In the genomic region with DNA sequence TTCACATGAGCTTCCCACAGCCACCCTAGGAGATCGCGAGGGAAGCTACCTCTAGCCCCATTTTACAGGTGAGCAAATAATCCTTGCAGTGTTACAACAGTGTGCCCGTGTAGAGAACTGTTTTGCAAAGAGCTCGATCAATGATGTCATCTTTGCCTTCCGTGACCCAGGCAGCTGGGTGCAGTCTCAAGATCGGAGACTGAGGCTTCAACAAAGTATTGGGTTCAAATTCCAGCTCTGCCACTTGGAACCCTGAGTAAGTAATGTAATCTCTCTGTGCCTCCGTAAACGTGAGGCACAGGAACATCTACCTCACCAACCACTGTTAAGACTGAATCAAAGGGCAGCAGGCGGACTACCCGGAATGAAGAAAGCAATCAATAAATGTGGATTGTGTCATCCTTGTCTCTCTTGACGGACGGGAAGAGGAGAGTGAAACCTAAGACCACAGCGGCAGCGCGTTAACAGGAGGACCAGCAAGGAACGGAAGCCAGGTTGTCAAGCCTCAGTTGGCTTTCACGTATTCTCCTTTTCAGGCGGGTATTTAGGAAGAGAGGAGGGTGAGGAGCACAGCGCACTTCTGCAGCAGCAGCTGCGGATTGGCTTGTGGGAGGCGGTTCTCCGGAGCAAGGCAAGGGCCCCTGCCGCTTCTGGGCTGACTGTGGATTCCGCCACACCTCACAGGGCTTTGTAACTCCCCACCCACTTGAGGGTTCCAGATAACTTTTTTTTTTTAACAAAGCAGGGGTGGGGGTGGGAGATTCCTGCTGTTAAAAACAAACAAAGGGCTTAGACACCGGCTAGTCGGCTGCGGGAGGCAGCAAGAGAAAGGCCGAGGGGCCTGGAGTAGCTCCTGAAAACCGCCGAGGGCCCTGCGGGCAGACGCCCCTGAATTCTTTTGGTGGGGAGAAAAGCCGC, we compare ENCODE assay signal across 1 cellular context.
A peak's percentile ranks its signal among the peaks of the same experiment; 100 is the strongest.
TF ChIP-seq lines count a peak whose summit lies in the region.

No MANE protein-coding gene starts in this region.

TF ChIP-seq in K562, 482 proteins besides CTCF, POLR2A, EP300 and RAD21 (continued from another document and continues in another):
- TF ChIP-seq, protein P1, sequence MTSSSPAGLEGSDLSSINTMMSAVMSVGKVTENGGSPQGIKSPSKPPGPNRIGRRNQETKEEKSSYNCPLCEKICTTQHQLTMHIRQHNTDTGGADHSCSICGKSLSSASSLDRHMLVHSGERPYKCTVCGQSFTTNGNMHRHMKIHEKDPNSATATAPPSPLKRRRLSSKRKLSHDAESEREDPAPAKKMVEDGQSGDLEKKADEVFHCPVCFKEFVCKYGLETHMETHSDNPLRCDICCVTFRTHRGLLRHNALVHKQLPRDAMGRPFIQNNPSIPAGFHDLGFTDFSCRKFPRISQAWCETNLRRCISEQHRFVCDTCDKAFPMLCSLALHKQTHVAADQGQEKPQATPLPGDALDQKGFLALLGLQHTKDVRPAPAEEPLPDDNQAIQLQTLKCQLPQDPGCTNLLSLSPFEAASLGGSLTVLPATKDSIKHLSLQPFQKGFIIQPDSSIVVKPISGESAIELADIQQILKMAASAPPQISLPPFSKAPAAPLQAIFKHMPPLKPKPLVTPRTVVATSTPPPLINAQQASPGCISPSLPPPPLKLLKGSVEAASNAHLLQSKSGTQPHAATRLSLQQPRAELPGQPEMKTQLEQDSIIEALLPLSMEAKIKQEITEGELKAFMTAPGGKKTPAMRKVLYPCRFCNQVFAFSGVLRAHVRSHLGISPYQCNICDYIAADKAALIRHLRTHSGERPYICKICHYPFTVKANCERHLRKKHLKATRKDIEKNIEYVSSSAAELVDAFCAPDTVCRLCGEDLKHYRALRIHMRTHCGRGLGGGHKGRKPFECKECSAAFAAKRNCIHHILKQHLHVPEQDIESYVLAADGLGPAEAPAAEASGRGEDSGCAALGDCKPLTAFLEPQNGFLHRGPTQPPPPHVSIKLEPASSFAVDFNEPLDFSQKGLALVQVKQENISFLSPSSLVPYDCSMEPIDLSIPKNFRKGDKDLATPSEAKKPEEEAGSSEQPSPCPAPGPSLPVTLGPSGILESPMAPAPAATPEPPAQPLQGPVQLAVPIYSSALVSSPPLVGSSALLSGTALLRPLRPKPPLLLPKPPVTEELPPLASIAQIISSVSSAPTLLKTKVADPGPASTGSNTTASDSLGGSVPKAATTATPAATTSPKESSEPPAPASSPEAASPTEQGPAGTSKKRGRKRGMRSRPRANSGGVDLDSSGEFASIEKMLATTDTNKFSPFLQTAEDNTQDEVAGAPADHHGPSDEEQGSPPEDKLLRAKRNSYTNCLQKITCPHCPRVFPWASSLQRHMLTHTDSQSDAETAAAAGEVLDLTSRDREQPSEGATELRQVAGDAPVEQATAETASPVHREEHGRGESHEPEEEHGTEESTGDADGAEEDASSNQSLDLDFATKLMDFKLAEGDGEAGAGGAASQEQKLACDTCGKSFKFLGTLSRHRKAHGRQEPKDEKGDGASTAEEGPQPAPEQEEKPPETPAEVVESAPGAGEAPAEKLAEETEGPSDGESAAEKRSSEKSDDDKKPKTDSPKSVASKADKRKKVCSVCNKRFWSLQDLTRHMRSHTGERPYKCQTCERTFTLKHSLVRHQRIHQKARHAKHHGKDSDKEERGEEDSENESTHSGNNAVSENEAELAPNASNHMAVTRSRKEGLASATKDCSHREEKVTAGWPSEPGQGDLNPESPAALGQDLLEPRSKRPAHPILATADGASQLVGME (CRISPR knock-in tag; IDR thresholded peaks at IDR 0.05), result no peak
- TF ChIP-seq ARHGAP35 (IDR thresholded peaks at IDR 0.05; ENCODE audit: partially characterized antibody) (no peak), RNF219 (CRISPR knock-in tag; IDR thresholded peaks at IDR 0.05) (no peak), FOXJ2 (tag; IDR thresholded peaks at IDR 0.05) (no peak), U2AF1 (optimal IDR thresholded peaks at IDR 0.05; ENCODE audit: low read depth, low read length) (no peak), KLF1 (tag; IDR thresholded peaks at IDR 0.05) (no peak), ZSCAN29 (IDR thresholded peaks at IDR 0.05) (no peak), RCOR1 (IDR thresholded peaks at IDR 0.05; ENCODE audit: borderline replicate concordance in 1 of 2, low read depth in 2 of 2, low read length in 2 of 2) (peak in 1 of 2 experiments; percentile 19; a peak in 1 of 4 replicates), YY1 (IDR thresholded peaks at IDR 0.05; ENCODE audit: borderline replicate concordance in 1 of 3, control insufficient read depth in 1 of 3, extremely low read depth in 1 of 3, insufficient read depth in 3 of 3, insufficient read length in 1 of 3, insufficient replicate concordance in 2 of 3, low read depth in 1 of 3, low read length in 2 of 3) (peak in 1 of 3 experiments; percentile 25), PTBP1 (IDR thresholded peaks at IDR 0.05; ENCODE audit: low read depth, low read length) (no peak), MBD2 (IDR thresholded peaks at IDR 0.05; ENCODE audit: borderline replicate concordance, low read depth) (no peak), ZNF583 (CRISPR knock-in tag; IDR thresholded peaks at IDR 0.05) (no peak), IRF2 (CRISPR knock-in tag; IDR thresholded peaks at IDR 0.05) (no peak), ZNF655 (CRISPR knock-in tag; IDR thresholded peaks at IDR 0.05) (no peak), HMG20B (CRISPR knock-in tag; IDR thresholded peaks at IDR 0.05) (no peak), HDAC3 (IDR thresholded peaks at IDR 0.05; ENCODE audit: borderline replicate concordance, partially characterized antibody) (no peak), TCFL5 (CRISPR knock-in tag; conservative IDR thresholded peaks at IDR 0.05) (no peak), TCF7L2 (IDR thresholded peaks at IDR 0.05; ENCODE audit: low read depth, low read length) (no peak), ZNF282 (CRISPR knock-in tag; IDR thresholded peaks at IDR 0.05) (no peak), ZFP30 (CRISPR knock-in tag; IDR thresholded peaks at IDR 0.05; ENCODE audit: borderline replicate concordance) (no peak), HDAC1 (IDR thresholded peaks at IDR 0.05) (0 out of 4 replicates have a peak, but pooled peaks of 1 of the 2 experiments have one; percentile 32), NFE2 (IDR thresholded peaks at IDR 0.05; ENCODE audit: low read depth) (no peak), KLF13 (tag; IDR thresholded peaks at IDR 0.05; ENCODE audit: borderline replicate concordance, low read depth) (no peak), FOXA1 (IDR thresholded peaks at IDR 0.05; ENCODE audit: borderline replicate concordance) (no peak), NR2C1 (IDR thresholded peaks at IDR 0.05) (no peak), NR2C1 (tag; IDR thresholded peaks at IDR 0.05) (no peak), DPF2 (IDR thresholded peaks at IDR 0.05) (peak; percentile 39; the same call in 1 of the 2 replicates), GATA2 (CRISPR knock-in tag; IDR thresholded peaks at IDR 0.05) (no peak), ZFP36 (IDR thresholded peaks at IDR 0.05; ENCODE audit: low read depth, low read length, partially characterized antibody) (no peak), ESRRB (CRISPR knock-in tag; IDR thresholded peaks at IDR 0.05; ENCODE audit: borderline replicate concordance) (no peak), CCAR2 (IDR thresholded peaks at IDR 0.05; ENCODE audit: low read depth, low read length) (no peak), E2F8 (IDR thresholded peaks at IDR 0.05; ENCODE audit: low read depth, partially characterized antibody) (no peak), ADNP (tag; IDR thresholded peaks at IDR 0.05) (0 out of 2 replicates have a peak, but pooled peaks have one; percentile 27), SAFB2 (IDR thresholded peaks at IDR 0.05; ENCODE audit: borderline replicate concordance, low read depth, low read length, severe bottlenecking) (no peak), PRPF4 (IDR thresholded peaks at IDR 0.05; ENCODE audit: insufficient read depth, low read depth, low read length, poor library complexity, severe bottlenecking) (no peak), ASH1L (IDR thresholded peaks at IDR 0.05; ENCODE audit: borderline replicate concordance, low read depth, partially characterized antibody) (no peak), CEBPG (CRISPR knock-in tag; IDR thresholded peaks at IDR 0.05) (no peak), CEBPG (tag; conservative IDR thresholded peaks at IDR 0.05 in 1 of 2, IDR thresholded peaks at IDR 0.05 in 1 of 2) (0 out of 4 replicates have a peak, but pooled peaks have one; percentile 26 to 32)
- TF ChIP-seq, protein P2, sequence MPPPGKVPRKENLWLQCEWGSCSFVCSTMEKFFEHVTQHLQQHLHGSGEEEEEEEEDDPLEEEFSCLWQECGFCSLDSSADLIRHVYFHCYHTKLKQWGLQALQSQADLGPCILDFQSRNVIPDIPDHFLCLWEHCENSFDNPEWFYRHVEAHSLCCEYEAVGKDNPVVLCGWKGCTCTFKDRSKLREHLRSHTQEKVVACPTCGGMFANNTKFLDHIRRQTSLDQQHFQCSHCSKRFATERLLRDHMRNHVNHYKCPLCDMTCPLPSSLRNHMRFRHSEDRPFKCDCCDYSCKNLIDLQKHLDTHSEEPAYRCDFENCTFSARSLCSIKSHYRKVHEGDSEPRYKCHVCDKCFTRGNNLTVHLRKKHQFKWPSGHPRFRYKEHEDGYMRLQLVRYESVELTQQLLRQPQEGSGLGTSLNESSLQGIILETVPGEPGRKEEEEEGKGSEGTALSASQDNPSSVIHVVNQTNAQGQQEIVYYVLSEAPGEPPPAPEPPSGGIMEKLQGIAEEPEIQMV (tag; conservative IDR thresholded peaks at IDR 0.05; ENCODE audit: low read depth), result no peak
- TF ChIP-seq, protein P3, sequence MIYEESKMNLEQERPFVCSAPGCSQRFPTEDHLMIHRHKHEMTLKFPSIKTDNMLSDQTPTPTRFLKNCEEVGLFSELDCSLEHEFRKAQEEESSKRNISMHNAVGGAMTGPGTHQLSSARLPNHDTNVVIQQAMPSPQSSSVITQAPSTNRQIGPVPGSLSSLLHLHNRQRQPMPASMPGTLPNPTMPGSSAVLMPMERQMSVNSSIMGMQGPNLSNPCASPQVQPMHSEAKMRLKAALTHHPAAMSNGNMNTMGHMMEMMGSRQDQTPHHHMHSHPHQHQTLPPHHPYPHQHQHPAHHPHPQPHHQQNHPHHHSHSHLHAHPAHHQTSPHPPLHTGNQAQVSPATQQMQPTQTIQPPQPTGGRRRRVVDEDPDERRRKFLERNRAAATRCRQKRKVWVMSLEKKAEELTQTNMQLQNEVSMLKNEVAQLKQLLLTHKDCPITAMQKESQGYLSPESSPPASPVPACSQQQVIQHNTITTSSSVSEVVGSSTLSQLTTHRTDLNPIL (CRISPR knock-in tag; IDR thresholded peaks at IDR 0.05), result no peak
